ENCODE assay signal across 1 cellular context in the genomic region with DNA sequence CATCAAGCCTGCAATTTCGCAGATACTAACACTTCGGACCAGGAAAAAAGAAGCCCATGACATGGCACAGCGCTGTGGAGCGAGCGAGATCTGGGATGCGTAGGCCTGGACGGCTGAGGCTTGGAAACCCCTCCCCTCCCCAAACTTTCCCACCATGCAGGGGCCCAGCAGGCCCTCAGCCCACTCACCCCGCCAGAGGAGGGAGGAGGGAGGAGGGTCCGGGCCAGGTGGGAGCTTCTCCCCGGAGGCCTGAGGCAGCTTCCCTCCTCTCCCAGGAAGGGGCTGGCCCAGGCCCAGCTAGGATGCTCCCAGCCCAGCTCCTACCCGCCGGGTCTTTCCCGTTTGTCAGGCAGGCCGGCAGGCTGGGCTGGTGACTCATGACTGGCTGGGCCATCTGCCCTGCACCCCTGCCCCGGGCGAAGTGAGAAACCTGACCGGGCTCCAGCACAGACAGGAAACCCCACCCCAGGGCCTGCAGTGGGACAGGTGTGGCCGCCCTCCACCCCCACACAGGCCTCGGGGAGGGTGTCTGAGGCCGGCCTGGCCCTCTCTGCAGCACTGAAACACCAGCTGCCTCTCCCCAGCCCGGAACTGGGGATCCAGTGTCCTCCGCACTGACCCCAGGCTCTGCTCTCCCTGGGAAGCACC.
TF ChIP-seq lines count a peak whose summit lies in the region.

No MANE protein-coding gene starts in this region.

TF ChIP-seq in SK-N-SH, 30 proteins besides CTCF, POLR2A, EP300 and RAD21 (continued from another document):
- TF ChIP-seq, protein P1, sequence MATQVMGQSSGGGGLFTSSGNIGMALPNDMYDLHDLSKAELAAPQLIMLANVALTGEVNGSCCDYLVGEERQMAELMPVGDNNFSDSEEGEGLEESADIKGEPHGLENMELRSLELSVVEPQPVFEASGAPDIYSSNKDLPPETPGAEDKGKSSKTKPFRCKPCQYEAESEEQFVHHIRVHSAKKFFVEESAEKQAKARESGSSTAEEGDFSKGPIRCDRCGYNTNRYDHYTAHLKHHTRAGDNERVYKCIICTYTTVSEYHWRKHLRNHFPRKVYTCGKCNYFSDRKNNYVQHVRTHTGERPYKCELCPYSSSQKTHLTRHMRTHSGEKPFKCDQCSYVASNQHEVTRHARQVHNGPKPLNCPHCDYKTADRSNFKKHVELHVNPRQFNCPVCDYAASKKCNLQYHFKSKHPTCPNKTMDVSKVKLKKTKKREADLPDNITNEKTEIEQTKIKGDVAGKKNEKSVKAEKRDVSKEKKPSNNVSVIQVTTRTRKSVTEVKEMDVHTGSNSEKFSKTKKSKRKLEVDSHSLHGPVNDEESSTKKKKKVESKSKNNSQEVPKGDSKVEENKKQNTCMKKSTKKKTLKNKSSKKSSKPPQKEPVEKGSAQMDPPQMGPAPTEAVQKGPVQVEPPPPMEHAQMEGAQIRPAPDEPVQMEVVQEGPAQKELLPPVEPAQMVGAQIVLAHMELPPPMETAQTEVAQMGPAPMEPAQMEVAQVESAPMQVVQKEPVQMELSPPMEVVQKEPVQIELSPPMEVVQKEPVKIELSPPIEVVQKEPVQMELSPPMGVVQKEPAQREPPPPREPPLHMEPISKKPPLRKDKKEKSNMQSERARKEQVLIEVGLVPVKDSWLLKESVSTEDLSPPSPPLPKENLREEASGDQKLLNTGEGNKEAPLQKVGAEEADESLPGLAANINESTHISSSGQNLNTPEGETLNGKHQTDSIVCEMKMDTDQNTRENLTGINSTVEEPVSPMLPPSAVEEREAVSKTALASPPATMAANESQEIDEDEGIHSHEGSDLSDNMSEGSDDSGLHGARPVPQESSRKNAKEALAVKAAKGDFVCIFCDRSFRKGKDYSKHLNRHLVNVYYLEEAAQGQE (IDR thresholded peaks at IDR 0.05; ENCODE audit: low read depth, low read length) = peak; percentile 45
- TF ChIP-seq RFX5 (IDR thresholded peaks at IDR 0.05; ENCODE audit: low read length) = no peak
- TF ChIP-seq SIN3A (IDR thresholded peaks at IDR 0.05; ENCODE audit: borderline replicate concordance, low read depth, low read length) = no peak; the same call in 1 of the 2 replicates
- TF ChIP-seq MXI1 (IDR thresholded peaks at IDR 0.05; ENCODE audit: low read depth, low read length) = no peak
- peak; percentile 96 for TF ChIP-seq FOSL2 (IDR thresholded peaks at IDR 0.05; ENCODE audit: borderline replicate concordance, low read depth)
- TF ChIP-seq ELF1 (IDR thresholded peaks at IDR 0.05) = no peak; the same call in 1 of the 2 replicates
- TF ChIP-seq, protein P2, sequence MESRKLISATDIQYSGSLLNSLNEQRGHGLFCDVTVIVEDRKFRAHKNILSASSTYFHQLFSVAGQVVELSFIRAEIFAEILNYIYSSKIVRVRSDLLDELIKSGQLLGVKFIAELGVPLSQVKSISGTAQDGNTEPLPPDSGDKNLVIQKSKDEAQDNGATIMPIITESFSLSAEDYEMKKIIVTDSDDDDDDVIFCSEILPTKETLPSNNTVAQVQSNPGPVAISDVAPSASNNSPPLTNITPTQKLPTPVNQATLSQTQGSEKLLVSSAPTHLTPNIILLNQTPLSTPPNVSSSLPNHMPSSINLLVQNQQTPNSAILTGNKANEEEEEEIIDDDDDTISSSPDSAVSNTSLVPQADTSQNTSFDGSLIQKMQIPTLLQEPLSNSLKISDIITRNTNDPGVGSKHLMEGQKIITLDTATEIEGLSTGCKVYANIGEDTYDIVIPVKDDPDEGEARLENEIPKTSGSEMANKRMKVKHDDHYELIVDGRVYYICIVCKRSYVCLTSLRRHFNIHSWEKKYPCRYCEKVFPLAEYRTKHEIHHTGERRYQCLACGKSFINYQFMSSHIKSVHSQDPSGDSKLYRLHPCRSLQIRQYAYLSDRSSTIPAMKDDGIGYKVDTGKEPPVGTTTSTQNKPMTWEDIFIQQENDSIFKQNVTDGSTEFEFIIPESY (IDR thresholded peaks at IDR 0.05; ENCODE audit: borderline replicate concordance, low read depth) = 0 out of 2 replicates have a peak, but pooled peaks have one; percentile 13
- TF ChIP-seq, protein P3, sequence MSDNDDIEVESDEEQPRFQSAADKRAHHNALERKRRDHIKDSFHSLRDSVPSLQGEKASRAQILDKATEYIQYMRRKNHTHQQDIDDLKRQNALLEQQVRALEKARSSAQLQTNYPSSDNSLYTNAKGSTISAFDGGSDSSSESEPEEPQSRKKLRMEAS (IDR thresholded peaks at IDR 0.05; ENCODE audit: low read depth) = peak; percentile 95
- no peak for TF ChIP-seq YY1 (IDR thresholded peaks at IDR 0.05; ENCODE audit: low read depth)
- no peak for TF ChIP-seq EZH2phosphoT487 (IDR thresholded peaks at IDR 0.05; ENCODE audit: borderline replicate concordance, low read depth)
- peak; percentile 28 for TF ChIP-seq CHD2 (IDR thresholded peaks at IDR 0.05; ENCODE audit: low read length, partially characterized antibody)
- TF ChIP-seq RCOR1 (IDR thresholded peaks at IDR 0.05; ENCODE audit: low read length) = no peak
- TF ChIP-seq, protein P4, sequence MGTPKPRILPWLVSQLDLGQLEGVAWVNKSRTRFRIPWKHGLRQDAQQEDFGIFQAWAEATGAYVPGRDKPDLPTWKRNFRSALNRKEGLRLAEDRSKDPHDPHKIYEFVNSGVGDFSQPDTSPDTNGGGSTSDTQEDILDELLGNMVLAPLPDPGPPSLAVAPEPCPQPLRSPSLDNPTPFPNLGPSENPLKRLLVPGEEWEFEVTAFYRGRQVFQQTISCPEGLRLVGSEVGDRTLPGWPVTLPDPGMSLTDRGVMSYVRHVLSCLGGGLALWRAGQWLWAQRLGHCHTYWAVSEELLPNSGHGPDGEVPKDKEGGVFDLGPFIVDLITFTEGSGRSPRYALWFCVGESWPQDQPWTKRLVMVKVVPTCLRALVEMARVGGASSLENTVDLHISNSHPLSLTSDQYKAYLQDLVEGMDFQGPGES (IDR thresholded peaks at IDR 0.05; ENCODE audit: low read depth, low read length) = no peak
- no peak; the same call in 1 of the 2 replicates for TF ChIP-seq MEF2A (IDR thresholded peaks at IDR 0.05; ENCODE audit: borderline replicate concordance, low read depth)
- no peak; the same call in 1 of the 2 replicates for TF ChIP-seq JUND (IDR thresholded peaks at IDR 0.05)
- TF ChIP-seq, protein P5, sequence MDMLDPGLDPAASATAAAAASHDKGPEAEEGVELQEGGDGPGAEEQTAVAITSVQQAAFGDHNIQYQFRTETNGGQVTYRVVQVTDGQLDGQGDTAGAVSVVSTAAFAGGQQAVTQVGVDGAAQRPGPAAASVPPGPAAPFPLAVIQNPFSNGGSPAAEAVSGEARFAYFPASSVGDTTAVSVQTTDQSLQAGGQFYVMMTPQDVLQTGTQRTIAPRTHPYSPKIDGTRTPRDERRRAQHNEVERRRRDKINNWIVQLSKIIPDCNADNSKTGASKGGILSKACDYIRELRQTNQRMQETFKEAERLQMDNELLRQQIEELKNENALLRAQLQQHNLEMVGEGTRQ (IDR thresholded peaks at IDR 0.05; ENCODE audit: borderline replicate concordance, low read depth, low read length) = no peak
- TF ChIP-seq POLR2AphosphoS5 (IDR thresholded peaks at IDR 0.05; ENCODE audit: low read depth, low read length) = peak; percentile 77; the same call in 1 of the 2 replicates
- TF ChIP-seq, protein P6, sequence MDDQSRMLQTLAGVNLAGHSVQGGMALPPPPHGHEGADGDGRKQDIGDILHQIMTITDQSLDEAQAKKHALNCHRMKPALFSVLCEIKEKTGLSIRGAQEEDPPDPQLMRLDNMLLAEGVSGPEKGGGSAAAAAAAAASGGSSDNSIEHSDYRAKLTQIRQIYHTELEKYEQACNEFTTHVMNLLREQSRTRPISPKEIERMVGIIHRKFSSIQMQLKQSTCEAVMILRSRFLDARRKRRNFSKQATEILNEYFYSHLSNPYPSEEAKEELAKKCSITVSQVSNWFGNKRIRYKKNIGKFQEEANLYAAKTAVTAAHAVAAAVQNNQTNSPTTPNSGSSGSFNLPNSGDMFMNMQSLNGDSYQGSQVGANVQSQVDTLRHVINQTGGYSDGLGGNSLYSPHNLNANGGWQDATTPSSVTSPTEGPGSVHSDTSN (IDR thresholded peaks at IDR 0.05) = peak; percentile 70
- TF ChIP-seq NFIC (IDR thresholded peaks at IDR 0.05; ENCODE audit: borderline replicate concordance) = peak; percentile 92
- TF ChIP-seq TEAD4 (IDR thresholded peaks at IDR 0.05; ENCODE audit: borderline replicate concordance, insufficient read depth) = peak; percentile 64; the same call in 1 of the 2 replicates
- TF ChIP-seq NRF1 (IDR thresholded peaks at IDR 0.05; ENCODE audit: low read depth, low read length) = no peak
- TF ChIP-seq FOXM1 (IDR thresholded peaks at IDR 0.05; ENCODE audit: low read depth) = no peak; the same call in 1 of the 2 replicates
- TF ChIP-seq GABPA (IDR thresholded peaks at IDR 0.05; ENCODE audit: low read depth) = peak; percentile 55
- no peak; the same call in 1 of the 2 replicates for TF ChIP-seq SMC3 (IDR thresholded peaks at IDR 0.05; ENCODE audit: low read depth, low read length)
- peak; percentile 65; the same call in 1 of the 2 replicates for TF ChIP-seq TAF1 (IDR thresholded peaks at IDR 0.05; ENCODE audit: borderline replicate concordance, low read depth, low read length)
- TF ChIP-seq TCF12 (IDR thresholded peaks at IDR 0.05) = peak; percentile 95
- no peak for TF ChIP-seq FOXJ3 (CRISPR knock-in tag; IDR thresholded peaks at IDR 0.05)
